ENCODE assay signal across 1 cellular context in the genomic region with DNA sequence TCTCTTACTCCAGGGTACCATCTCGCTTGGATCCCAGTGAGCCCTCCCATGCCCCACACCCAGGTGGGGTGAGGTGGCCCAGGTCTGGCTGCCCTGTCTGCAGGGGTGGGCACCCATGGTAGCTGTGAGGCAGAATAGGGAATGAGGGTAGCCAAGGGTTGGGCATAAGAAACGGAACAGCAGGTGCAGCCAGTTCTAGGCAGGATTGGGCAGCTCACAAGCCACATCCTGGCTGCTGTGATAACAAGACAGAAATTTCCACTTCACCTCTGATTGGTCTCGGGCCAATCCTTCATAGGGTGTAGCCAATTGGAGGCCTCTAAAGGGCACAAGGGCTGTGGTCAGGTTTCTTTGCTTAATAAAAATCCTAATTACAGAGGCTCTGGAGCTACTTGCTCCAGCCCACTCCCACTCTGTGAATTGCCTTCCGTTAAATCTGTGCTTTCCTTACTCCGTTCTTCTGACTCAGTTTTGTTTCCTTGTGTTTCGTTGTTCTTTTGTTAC.
TF ChIP-seq lines count a peak whose summit lies in the region.

No MANE protein-coding gene starts in this region.

TF ChIP-seq in HepG2, 621 proteins besides CTCF, POLR2A, EP300 and RAD21:
- TF ChIP-seq, protein P1, sequence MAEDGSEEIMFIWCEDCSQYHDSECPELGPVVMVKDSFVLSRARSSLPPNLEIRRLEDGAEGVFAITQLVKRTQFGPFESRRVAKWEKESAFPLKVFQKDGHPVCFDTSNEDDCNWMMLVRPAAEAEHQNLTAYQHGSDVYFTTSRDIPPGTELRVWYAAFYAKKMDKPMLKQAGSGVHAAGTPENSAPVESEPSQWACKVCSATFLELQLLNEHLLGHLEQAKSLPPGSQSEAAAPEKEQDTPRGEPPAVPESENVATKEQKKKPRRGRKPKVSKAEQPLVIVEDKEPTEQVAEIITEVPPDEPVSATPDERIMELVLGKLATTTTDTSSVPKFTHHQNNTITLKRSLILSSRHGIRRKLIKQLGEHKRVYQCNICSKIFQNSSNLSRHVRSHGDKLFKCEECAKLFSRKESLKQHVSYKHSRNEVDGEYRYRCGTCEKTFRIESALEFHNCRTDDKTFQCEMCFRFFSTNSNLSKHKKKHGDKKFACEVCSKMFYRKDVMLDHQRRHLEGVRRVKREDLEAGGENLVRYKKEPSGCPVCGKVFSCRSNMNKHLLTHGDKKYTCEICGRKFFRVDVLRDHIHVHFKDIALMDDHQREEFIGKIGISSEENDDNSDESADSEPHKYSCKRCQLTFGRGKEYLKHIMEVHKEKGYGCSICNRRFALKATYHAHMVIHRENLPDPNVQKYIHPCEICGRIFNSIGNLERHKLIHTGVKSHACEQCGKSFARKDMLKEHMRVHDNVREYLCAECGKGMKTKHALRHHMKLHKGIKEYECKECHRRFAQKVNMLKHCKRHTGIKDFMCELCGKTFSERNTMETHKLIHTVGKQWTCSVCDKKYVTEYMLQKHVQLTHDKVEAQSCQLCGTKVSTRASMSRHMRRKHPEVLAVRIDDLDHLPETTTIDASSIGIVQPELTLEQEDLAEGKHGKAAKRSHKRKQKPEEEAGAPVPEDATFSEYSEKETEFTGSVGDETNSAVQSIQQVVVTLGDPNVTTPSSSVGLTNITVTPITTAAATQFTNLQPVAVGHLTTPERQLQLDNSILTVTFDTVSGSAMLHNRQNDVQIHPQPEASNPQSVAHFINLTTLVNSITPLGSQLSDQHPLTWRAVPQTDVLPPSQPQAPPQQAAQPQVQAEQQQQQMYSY (CRISPR knock-in tag; IDR thresholded peaks at IDR 0.05), result peak; percentile 84
- TF ChIP-seq NFYB (CRISPR knock-in tag; IDR thresholded peaks at IDR 0.05) (peak; percentile 67), STAT5B (CRISPR knock-in tag; IDR thresholded peaks at IDR 0.05) (no peak), NFYC (CRISPR knock-in tag; IDR thresholded peaks at IDR 0.05) (peak; percentile 59)
